Comparison of ENCODE assay signal across 2 cellular contexts in the genomic region with DNA sequence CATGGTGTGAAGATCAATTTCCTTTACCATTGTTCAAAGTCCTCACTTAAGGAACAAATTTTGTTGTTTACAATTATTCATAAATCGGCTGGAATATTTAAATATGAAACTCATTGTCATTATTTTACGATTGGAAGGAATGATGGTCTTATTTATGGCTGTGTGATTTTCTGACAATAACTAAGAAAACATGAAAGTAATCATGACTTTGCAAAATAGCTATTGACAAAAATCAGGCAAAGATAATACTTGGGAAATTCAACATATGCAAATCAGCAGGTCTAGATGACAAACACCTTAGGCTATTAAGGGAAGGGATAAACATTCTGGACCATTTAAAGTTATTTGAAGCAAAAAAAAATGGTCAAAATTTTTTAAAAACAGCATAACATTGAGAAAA.
TF ChIP-seq lines count a peak whose summit lies in the region.

No MANE protein-coding gene starts in this region.

TF ChIP-seq in HepG2, 621 proteins besides CTCF, POLR2A, EP300 and RAD21:
- TF ChIP-seq ZNF546 (CRISPR knock-in tag; conservative IDR thresholded peaks at IDR 0.05) = no peak
- TF ChIP-seq ZNF598 (CRISPR knock-in tag; IDR thresholded peaks at IDR 0.05; ENCODE audit: borderline replicate concordance) = no peak
- no peak for TF ChIP-seq TP53 (CRISPR knock-in tag; conservative IDR thresholded peaks at IDR 0.05)
- peak; percentile 42; the same call in 1 of the 2 replicates for TF ChIP-seq NFE2L2 (IDR thresholded peaks at IDR 0.05; ENCODE audit: low read length)
- TF ChIP-seq MAFK (conservative IDR thresholded peaks at IDR 0.05 in 1 of 2, IDR thresholded peaks at IDR 0.05 in 1 of 2; ENCODE audit: low read length in 2 of 2) = peak in 1 of 2 experiments; percentile 8; a peak in 1 of 4 replicates
- no peak for TF ChIP-seq MBNL3 (CRISPR knock-in tag; conservative IDR thresholded peaks at IDR 0.05)
TF ChIP-seq in HepG2: peak in this region for 2.

TF ChIP-seq in K562, 482 proteins besides CTCF, POLR2A, EP300 and RAD21:
- TF ChIP-seq TRIM25 (IDR thresholded peaks at IDR 0.05; ENCODE audit: borderline replicate concordance) = no peak
- peak; percentile 48; the same call in 1 of the 2 replicates for TF ChIP-seq MAFF (IDR thresholded peaks at IDR 0.05; ENCODE audit: low read length)
- peak; percentile 65 for TF ChIP-seq ZNF316 (IDR thresholded peaks at IDR 0.05)
- TF ChIP-seq MAFG (tag; conservative IDR thresholded peaks at IDR 0.05) = peak; percentile 33; the same call in 1 of the 2 replicates
- no peak for TF ChIP-seq RBM14 (IDR thresholded peaks at IDR 0.05; ENCODE audit: borderline replicate concordance, insufficient read depth, low read depth, low read length)
- no peak for TF ChIP-seq MEF2D (tag; conservative IDR thresholded peaks at IDR 0.05; ENCODE audit: low read depth)
